18 cellular contexts compared by ENCODE assay signal in the genomic region with DNA sequence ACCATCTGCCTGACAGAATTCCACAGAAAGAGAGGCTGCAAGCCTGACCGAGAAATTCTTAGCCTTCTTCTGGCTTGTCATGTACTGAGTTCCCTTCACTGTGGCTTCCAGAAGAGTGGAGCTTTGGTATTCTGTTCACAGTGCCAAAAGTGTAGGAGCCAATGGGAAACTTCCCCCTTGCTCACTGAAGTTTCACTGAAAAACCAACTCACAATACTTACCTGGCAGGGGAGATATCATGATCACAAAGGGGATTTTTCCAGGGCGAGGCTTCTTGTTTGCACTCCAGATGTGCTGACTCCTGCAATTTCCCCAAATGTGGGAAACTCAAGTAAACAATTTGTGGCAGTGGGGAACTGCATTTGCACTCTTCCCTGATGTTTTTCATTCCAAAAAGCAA. TPM values are rescaled to one million over a fixed set of nuclear protein-coding genes. Genes with fewer than 3 reads are reported as not detected.
"Had no signal": no experiment of that assay in that cellular context is flagged by ENCODE, and none has a peak within 500 bp of the region (broad histone marks: within the 10 kb centered on the region; RNA-seq: fewer than 3 reads in every experiment).

No MANE protein-coding gene starts in this region.

- H3K4me3 ChIP-seq: adrenal gland, heart left ventricle, left ventricle myocardium inferior, ovary, tibial nerve, vagina had no signal

- H3K27ac Mint-ChIP-seq: activated naive CD4-positive, alpha-beta T cell treated with anti-CD3 and anti-CD28 coated beads for 36 hours; WTC11 had no signal

- H3K36me3 ChIP-seq: adrenal gland, brain microvascular endothelial cell, heart left ventricle, left ventricle myocardium inferior, ovary, tibial nerve, vagina had no signal

- H3K4me3 Mint-ChIP-seq: activated naive CD4-positive, alpha-beta T cell treated with anti-CD3 and anti-CD28 coated beads for 36 hours; WTC11 had no signal

- H3K27ac ChIP-seq: adrenal gland, brain microvascular endothelial cell, heart left ventricle, left ventricle myocardium inferior, ovary, vagina had no signal

- H3K27me3 ChIP-seq: adrenal gland, brain microvascular endothelial cell, heart left ventricle, ovary, tibial nerve, vagina had no signal

- H3K4me1 ChIP-seq: adrenal gland, heart left ventricle, left ventricle myocardium inferior, tibial nerve had no signal

- H3K9me3 ChIP-seq: adrenal gland, ovary had no signal

- ATAC-seq: heart left ventricle, WTC11 had no signal

- DNase-seq: activated CD4-positive, alpha-beta T cell treated with anti-CD3 and anti-CD28 coated beads for 48 hours; activated CD8-positive, alpha-beta memory T cell treated with anti-CD3 and anti-CD28 coated beads for 24 hours; activated naive CD4-positive, alpha-beta T cell treated with anti-CD3 and anti-CD28 coated beads for 36 hours; adrenal gland; brain microvascular endothelial cell; dermis blood vessel endothelial cell; erythroblast; heart left ventricle; left ventricle myocardium inferior; mesenchymal stem cell; ovary; stimulated activated CD4-positive, alpha-beta T cell treated with anti-CD3 and anti-CD28 coated beads, Interleukin-4, amount 100 ng/mL, for 4 hours had no signal

RNA-seq across cellular contexts. Expression of a gene that starts 31.7 kb away (rescaled TPM):
- total RNA-seq: frontal cortex; T-helper 1 cell treated with Interleukin-12 subunit alpha and Interleukin-12 subunit beta and Interleukin-4 antibody, amounts not matched to agents 30 ng/mL and 1 ng/mL, for 36 hours had no signal
- polyA plus RNA-seq: neural cell had no signal
